In genomic region chr4:184613405-184613804, GRCh38 we compare ENCODE assay signal across 20 cellular contexts.
"Had no signal": no experiment of that assay in that cellular context is flagged by ENCODE, and none has a peak within 500 bp of the region (broad histone marks: within the 10 kb centered on the region; RNA-seq: fewer than 3 reads in every experiment).

No MANE protein-coding gene starts in this region.

- DNase-seq: effector CD8-positive, alpha-beta T cell; gastrocnemius medialis; heart right ventricle; islet precursor cell; mammary epithelial cell; natural killer cell; posterior cingulate gyrus; right cardiac atrium; small intestine; stimulated activated CD4-positive, alpha-beta T cell treated with anti-CD3 and anti-CD28 coated beads, Interleukin-12 subunit alpha, Interleukin-12 subunit beta, amount 100 ng/mL, for 4 hours; stimulated activated naive CD4-positive, alpha-beta T cell; stomach; substantia nigra; transverse colon had no signal

- H3K36me3 Mint-ChIP-seq: natural killer cell had no signal

- H3K4me3 Mint-ChIP-seq: mesothelial cell of epicardium, natural killer cell, neural crest cell had no signal

- H3K27ac ChIP-seq: coronary artery, gastrocnemius medialis, heart right ventricle, stomach, thoracic aorta, transverse colon had no signal

- ATAC-seq: esophagus mucosa, gastrocnemius medialis, heart right ventricle, left lobe of liver, natural killer cell, right cardiac atrium had no signal

- H3K27ac Mint-ChIP-seq: mesothelial cell of epicardium, natural killer cell had no signal

- H3K36me3 ChIP-seq: gastrocnemius medialis, heart right ventricle, stomach, thoracic aorta, transverse colon had no signal

- H3K4me3 ChIP-seq: coronary artery, gastrocnemius medialis, heart right ventricle, stomach, thoracic aorta, transverse colon had no signal

- H3K4me1 ChIP-seq: gastrocnemius medialis, transverse colon had no signal

- H3K27me3 ChIP-seq: gastrocnemius medialis, heart right ventricle, stomach, transverse colon had no signal

- H3K4me1 Mint-ChIP-seq: mesothelial cell of epicardium, natural killer cell, neural crest cell had no signal

- H3K9me3 ChIP-seq: gastrocnemius medialis, thoracic aorta, transverse colon had no signal
